Comparison of ENCODE assay signal across 11 cellular contexts in the genomic region with DNA sequence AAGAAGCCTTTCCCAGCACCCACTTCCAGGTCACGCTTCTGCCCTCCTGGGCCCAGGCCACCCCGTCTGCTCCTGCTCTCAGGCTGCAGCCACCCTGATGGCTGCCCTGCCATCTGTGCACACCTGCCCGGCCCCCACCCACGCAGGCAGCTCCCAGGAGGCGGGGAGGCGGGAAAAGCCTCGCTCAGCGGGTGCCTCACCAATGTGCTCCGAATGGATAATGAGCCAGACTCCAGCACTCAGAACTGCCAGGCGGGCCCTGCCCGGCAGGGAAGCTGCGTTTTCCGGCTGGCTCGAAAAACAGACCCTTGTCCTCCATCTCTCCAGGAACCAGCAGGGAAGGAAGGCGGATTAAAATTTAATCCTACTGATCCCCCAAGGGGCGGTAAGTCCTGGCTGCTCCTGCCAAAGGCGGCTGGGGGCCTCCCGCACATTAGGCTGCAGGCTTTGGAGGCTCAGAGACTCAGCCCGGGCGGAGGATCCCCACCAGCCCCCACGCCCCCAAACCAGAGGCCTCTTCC.
DNase-seq lines count a peak whose midpoint lies in the region; ATAC-seq and TF ChIP-seq lines count a peak whose summit lies in the region.
"Had no signal": no experiment of that assay in that cellular context is flagged by ENCODE, and none has a peak within 500 bp of the region (broad histone marks: within the 10 kb centered on the region; RNA-seq: fewer than 3 reads in every experiment).

No MANE protein-coding gene starts in this region.

- H3K4me3 Mint-ChIP-seq in brain (peak overlapping the region in 4 of 5 experiments; percentile 9 to 67 (median 40)), nephron (no peak overlapping the region)
- H3K4me3 Mint-ChIP-seq: dendritic cell treated with granulocyte-macrophage colony-stimulating factor and Interleukin-4, amounts not matched to agents 40 ng/mL and 50 ng/mL, for 4 days had no signal

- H3K9me3 Mint-ChIP-seq in brain (peaks cover 0 to 30% (median 8%) of the 10 kb centered on the region in 5 experiments), nephron (peaks cover 8% of the 10 kb centered on the region)
- H3K9me3 Mint-ChIP-seq: dendritic cell treated with granulocyte-macrophage colony-stimulating factor and Interleukin-4, amounts not matched to agents 40 ng/mL and 50 ng/mL, for 4 days had no signal

- H3K36me3 Mint-ChIP-seq in brain (peaks cover 80% of the 10 kb centered on the region), nephron (ENCODE audit: low read depth) (peaks cover 75% of the 10 kb centered on the region)

- peaks cover 3% of the 10 kb centered on the region for H3K27me3 Mint-ChIP-seq in brain
- no peaks in the 10 kb centered on the region for H3K27me3 Mint-ChIP-seq in nephron (ENCODE audit: low read depth)

- peak overlapping the region; percentile 55 to 97 (median 74) for H3K27ac Mint-ChIP-seq in brain
- H3K27ac Mint-ChIP-seq in nephron = peak overlapping the region; percentile 47 to 83 (median 49)
- H3K27ac Mint-ChIP-seq: dendritic cell treated with granulocyte-macrophage colony-stimulating factor and Interleukin-4, amounts not matched to agents 40 ng/mL and 50 ng/mL, for 4 days had no signal

- TF ChIP-seq CTCF in brain (conservative IDR thresholded peaks at IDR 0.05) = no peak
- TF ChIP-seq CTCF in nephron (IDR thresholded peaks at IDR 0.05; ENCODE audit: unreplicated experiment in 3 of 3) = no peak

- H3K4me1 Mint-ChIP-seq in brain = peaks cover 42% of the 10 kb centered on the region
- peaks cover 45% of the 10 kb centered on the region for H3K4me1 Mint-ChIP-seq in nephron

- peak; percentile 57 for DNase-seq in DMS153 (lab: John Stamatoyannopoulos, UW)
- DNase-seq in NCI-H2107 treated with DMSO at 0.1 percent for 48 hours (lab: John Stamatoyannopoulos, UW; ENCODE audit: unreplicated experiment) = peak; percentile 96
- no peak for DNase-seq in left lobe of liver (ENCODE audit: low spot score)
- DNase-seq: T-helper 9 cell, uterus had no signal

- ATAC-seq in HG02885 (IDR thresholded peaks at IDR 0.05; ENCODE audit: poor library complexity, unreplicated experiment) = no peak
- ATAC-seq in GM19463 (IDR thresholded peaks at IDR 0.05; ENCODE audit: unreplicated experiment) = no peak
- ATAC-seq in left lobe of liver = no peak
- ATAC-seq in GM18867 (IDR thresholded peaks at IDR 0.05; ENCODE audit: unreplicated experiment) = no peak

Comparison
In these comparisons a context has a peak if more than half of its experiments do, and no peak if none do; other contexts are left out.
1. H3K4me3 Mint-ChIP-seq: peak in brain (4 of 5); none in nephron (0 of 3).